18 cellular contexts compared by ENCODE assay signal in the genomic region with DNA sequence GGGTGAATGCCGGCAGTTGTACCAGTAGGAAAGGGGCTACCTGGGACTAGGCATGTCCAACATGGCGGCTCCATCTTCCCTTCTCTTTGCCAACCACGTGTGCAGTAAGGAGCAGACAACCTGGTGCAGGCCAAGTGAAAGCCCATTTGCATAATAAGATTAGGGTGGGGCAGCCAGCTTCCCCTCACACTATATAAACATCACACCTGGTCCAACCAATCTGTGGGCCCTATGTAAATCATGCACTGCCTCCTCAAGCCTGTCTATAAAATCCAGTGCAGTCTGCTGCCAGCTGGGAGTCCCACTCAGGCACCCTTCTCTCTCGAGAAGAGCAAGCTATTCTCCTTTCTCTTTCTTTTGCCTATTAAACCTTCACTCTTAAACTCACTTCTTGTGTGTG.
"Had no signal": no experiment of that assay in that cellular context is flagged by ENCODE, and none has a peak within 500 bp of the region (broad histone marks: within the 10 kb centered on the region; RNA-seq: fewer than 3 reads in every experiment).

No MANE protein-coding gene starts in this region.

- H3K27ac Mint-ChIP-seq: activated naive CD8-positive, alpha-beta T cell; endodermal cell; stimulated activated naive CD8-positive, alpha-beta T cell treated with anti-CD3 and anti-CD28 coated beads, Interleukin-15, amount 100 ng/mL, for 72 hours had no signal

- H3K36me3 Mint-ChIP-seq: activated naive CD8-positive, alpha-beta T cell; naive B cell had no signal

- DNase-seq: activated CD4-positive, alpha-beta T cell treated with anti-CD3 and anti-CD28 coated beads for 1 hour; activated CD4-positive, alpha-beta T cell treated with anti-CD3 and anti-CD28 coated beads, Interleukin-2, amount 50 U/mL, for 48 hours; activated gamma-delta T cell; activated T-cell treated with anti-CD3 and anti-CD28 coated beads, Interleukin-2, amount 50 U/mL, for 48 hours; amygdala; brain microvascular endothelial cell; dermis blood vessel endothelial cell; endodermal cell; erythroblast; left cardiac atrium; naive B cell; posterior cingulate gyrus; stimulated activated CD4-positive, alpha-beta T cell treated with anti-CD3 and anti-CD28 coated beads, Interleukin-15, amount 100 ng/mL, for 24 hours; stimulated activated CD4-positive, alpha-beta T cell treated with anti-CD3 and anti-CD28 coated beads, Interleukin-4, amount 100 ng/mL, for 4 hours; stimulated activated naive CD8-positive, alpha-beta T cell treated with anti-CD3 and anti-CD28 coated beads, Interleukin-15, amount 100 ng/mL, for 72 hours; testis had no signal

- H3K9me3 Mint-ChIP-seq: stimulated activated naive CD8-positive, alpha-beta T cell treated with anti-CD3 and anti-CD28 coated beads, Interleukin-15, amount 100 ng/mL, for 72 hours had no signal

- H3K4me1 ChIP-seq: testis had no signal

- H3K4me3 Mint-ChIP-seq: activated naive CD8-positive, alpha-beta T cell; endodermal cell; naive B cell; stimulated activated naive CD8-positive, alpha-beta T cell treated with anti-CD3 and anti-CD28 coated beads, Interleukin-15, amount 100 ng/mL, for 72 hours had no signal

- H3K36me3 ChIP-seq: brain microvascular endothelial cell had no signal

- H3K4me3 ChIP-seq: lung, testis had no signal

- H3K9me3 ChIP-seq: testis had no signal

- H3K4me1 Mint-ChIP-seq: endodermal cell; stimulated activated naive CD8-positive, alpha-beta T cell treated with anti-CD3 and anti-CD28 coated beads, Interleukin-15, amount 100 ng/mL, for 72 hours had no signal

- H3K27ac ChIP-seq: brain microvascular endothelial cell, testis had no signal

- H3K27me3 Mint-ChIP-seq: activated naive CD8-positive, alpha-beta T cell; stimulated activated naive CD8-positive, alpha-beta T cell treated with anti-CD3 and anti-CD28 coated beads, Interleukin-15, amount 100 ng/mL, for 72 hours had no signal

- H3K27me3 ChIP-seq: brain microvascular endothelial cell, testis had no signal

- ATAC-seq: left cardiac atrium; stimulated activated naive CD8-positive, alpha-beta T cell treated with anti-CD3 and anti-CD28 coated beads, Interleukin-15, amount 100 ng/mL, for 72 hours had no signal
